Comparison of ENCODE assay signal across 37 cellular contexts in the genomic region with DNA sequence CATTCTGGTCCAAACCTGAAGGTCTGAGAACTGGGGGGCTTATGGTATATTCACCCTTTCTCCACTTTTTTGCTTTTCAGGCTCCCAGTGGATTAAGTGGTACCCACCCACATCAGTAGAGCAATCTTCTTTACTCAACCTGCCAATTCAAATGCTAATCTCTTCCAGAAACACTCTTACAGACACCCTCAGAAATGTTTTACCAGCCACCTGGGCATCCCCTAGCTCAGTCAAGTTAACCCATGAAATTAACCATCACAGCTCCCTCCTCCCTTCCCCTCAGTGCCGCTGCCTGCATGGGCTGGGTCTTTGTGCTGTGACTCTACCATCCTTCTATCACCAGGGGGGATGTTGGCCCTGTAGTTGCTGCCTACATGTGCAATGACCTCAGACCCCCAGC.
"Had no signal": no experiment of that assay in that cellular context is flagged by ENCODE, and none has a peak within 500 bp of the region (broad histone marks: within the 10 kb centered on the region; RNA-seq: fewer than 3 reads in every experiment).

No MANE protein-coding gene starts in this region.

- H3K36me3 ChIP-seq: ascending aorta, cardiac muscle cell had no signal

- H3K27ac Mint-ChIP-seq: activated CD4-positive, alpha-beta memory T cell treated with anti-CD3 and anti-CD28 coated beads, Interleukin-2, amount 10 ng/mL, durations not matched to agents 7 days and 5 days; activated CD4-positive, alpha-beta T cell treated with anti-CD3 and anti-CD28 coated beads for 36 hours; activated CD4-positive, alpha-beta T cell treated with anti-CD3 and anti-CD28 coated beads, Interleukin-2, amount 10 ng/mL, durations not matched to agents 7 days and 5 days; activated CD8-positive, alpha-beta memory T cell treated with anti-CD3 and anti-CD28 coated beads, Interleukin-2, amount 10 ng/mL, durations not matched to agents 7 days and 5 days; activated CD8-positive, alpha-beta T cell treated with anti-CD3 and anti-CD28 coated beads, Interleukin-2, amount 10 ng/mL, durations not matched to agents 7 days and 5 days; activated naive CD4-positive, alpha-beta T cell treated with anti-CD3 and anti-CD28 coated beads, Interleukin-2, amount 10 ng/mL, durations not matched to agents 7 days and 5 days; activated naive CD4-positive, alpha-beta T cell treated with anti-CD3 and anti-CD28 coated beads, Interleukin-2, amount 50 U/mL, for 24 hours; activated naive CD8-positive, alpha-beta T cell; activated naive CD8-positive, alpha-beta T cell treated with anti-CD3 and anti-CD28 coated beads, Interleukin-2, amount 10 ng/mL, durations not matched to agents 7 days and 5 days; activated naive CD8-positive, alpha-beta T cell treated with anti-CD3 and anti-CD28 coated beads, Interleukin-2, amount 50 U/mL, for 24 hours; activated T-cell treated with anti-CD3 and anti-CD28 coated beads, Interleukin-2, amount 50 U/mL, for 24 hours; activated T-helper 2 cell treated with anti-CD3 and anti-CD28 coated beads, Interferon-gamma antibody, Interleukin-2, Interleukin-4, amounts not matched to agents 10 μg/mL and 5 μg/mL and 100 μg/mL, durations not matched to agents 14 hours and 24 hours and 36 hours; T-helper 1 cell treated with Interleukin-12 subunit alpha and Interleukin-12 subunit beta and Interleukin-4 antibody, amounts not matched to agents 30 μg/mL and 1 μg/mL, for 36 hours; T-helper 2 cell treated with Interferon-gamma antibody and Interleukin-4, amounts not matched to agents 5 μg/mL and 100 μg/mL, for 36 hours had no signal

- H3K4me3 Mint-ChIP-seq: activated CD4-positive, alpha-beta memory T cell treated with anti-CD3 and anti-CD28 coated beads, Interleukin-2, amount 10 ng/mL, durations not matched to agents 7 days and 5 days; activated CD4-positive, alpha-beta T cell treated with anti-CD3 and anti-CD28 coated beads for 36 hours; activated CD4-positive, alpha-beta T cell treated with anti-CD3 and anti-CD28 coated beads, Interleukin-2, amount 10 ng/mL, durations not matched to agents 7 days and 5 days; activated CD8-positive, alpha-beta memory T cell treated with anti-CD3 and anti-CD28 coated beads, Interleukin-2, amount 10 ng/mL, durations not matched to agents 7 days and 5 days; activated CD8-positive, alpha-beta T cell treated with anti-CD3 and anti-CD28 coated beads, Interleukin-2, amount 10 ng/mL, durations not matched to agents 7 days and 5 days; activated naive CD4-positive, alpha-beta T cell treated with anti-CD3 and anti-CD28 coated beads, Interleukin-2, amount 10 ng/mL, durations not matched to agents 7 days and 5 days; activated naive CD4-positive, alpha-beta T cell treated with anti-CD3 and anti-CD28 coated beads, Interleukin-2, amount 50 U/mL, for 24 hours; activated naive CD8-positive, alpha-beta T cell; activated naive CD8-positive, alpha-beta T cell treated with anti-CD3 and anti-CD28 coated beads, Interleukin-2, amount 10 ng/mL, durations not matched to agents 7 days and 5 days; activated naive CD8-positive, alpha-beta T cell treated with anti-CD3 and anti-CD28 coated beads, Interleukin-2, amount 50 U/mL, for 24 hours; activated T-cell treated with anti-CD3 and anti-CD28 coated beads, Interleukin-2, amount 50 U/mL, for 24 hours; brain; T-helper 1 cell treated with Interleukin-12 subunit alpha and Interleukin-12 subunit beta and Interleukin-4 antibody, amounts not matched to agents 30 μg/mL and 1 μg/mL, for 36 hours; T-helper 2 cell treated with Interferon-gamma antibody and Interleukin-4, amounts not matched to agents 5 μg/mL and 100 μg/mL, for 36 hours had no signal

- H3K4me1 ChIP-seq: ascending aorta had no signal

- H3K36me3 Mint-ChIP-seq: activated CD8-positive, alpha-beta memory T cell treated with anti-CD3 and anti-CD28 coated beads, Interleukin-2, amount 10 ng/mL, durations not matched to agents 7 days and 5 days; activated naive CD4-positive, alpha-beta T cell treated with anti-CD3 and anti-CD28 coated beads, Interleukin-2, amount 10 ng/mL, durations not matched to agents 7 days and 5 days; activated naive CD4-positive, alpha-beta T cell treated with anti-CD3 and anti-CD28 coated beads, Interleukin-2, amount 50 U/mL, for 24 hours; activated naive CD8-positive, alpha-beta T cell; activated naive CD8-positive, alpha-beta T cell treated with anti-CD3 and anti-CD28 coated beads, Interleukin-2, amount 10 ng/mL, durations not matched to agents 7 days and 5 days; brain had no signal

- DNase-seq: activated CD4-positive, alpha-beta memory T cell treated with anti-CD3 and anti-CD28 coated beads, Interleukin-2, amount 10 ng/mL, durations not matched to agents 7 days and 5 days; activated CD4-positive, alpha-beta T cell treated with anti-CD3 and anti-CD28 coated beads for 1 hour; activated CD4-positive, alpha-beta T cell treated with anti-CD3 and anti-CD28 coated beads for 36 hours; activated CD4-positive, alpha-beta T cell treated with anti-CD3 and anti-CD28 coated beads for 48 hours; activated CD4-positive, alpha-beta T cell treated with anti-CD3 and anti-CD28 coated beads, Interleukin-2, amount 10 ng/mL, durations not matched to agents 7 days and 5 days; activated CD4-positive, alpha-beta T cell treated with anti-CD3 and anti-CD28 coated beads, Interleukin-2, amount 50 U/mL, for 48 hours; activated CD4-positive, CD25-positive, alpha-beta regulatory T cell; activated CD8-positive, alpha-beta memory T cell treated with anti-CD3 and anti-CD28 coated beads for 24 hours; activated CD8-positive, alpha-beta memory T cell treated with anti-CD3 and anti-CD28 coated beads, Interleukin-2, amount 10 ng/mL, durations not matched to agents 7 days and 5 days; activated CD8-positive, alpha-beta memory T cell treated with anti-CD3 and anti-CD28 coated beads, Interleukin-2, amount 50 U/mL, for 48 hours; activated CD8-positive, alpha-beta T cell treated with anti-CD3 and anti-CD28 coated beads, Interleukin-2, amount 10 ng/mL, durations not matched to agents 7 days and 5 days; activated effector memory CD4-positive, alpha-beta T cell treated with Interleukin-2 at 50 U/mL for 16 hours; activated gamma-delta T cell; activated naive CD4-positive, alpha-beta T cell treated with anti-CD3 and anti-CD28 coated beads, Interleukin-2, amount 10 ng/mL, durations not matched to agents 7 days and 5 days; activated naive CD4-positive, alpha-beta T cell treated with Interleukin-2 at 50 U/mL for 16 hours; activated naive CD8-positive, alpha-beta T cell treated with anti-CD3 and anti-CD28 coated beads, Interleukin-2, amount 10 ng/mL, durations not matched to agents 7 days and 5 days; activated naive CD8-positive, alpha-beta T cell treated with anti-CD3 and anti-CD28 coated beads, Interleukin-2, amount 50 U/mL, for 24 hours; activated T-cell treated with anti-CD3 and anti-CD28 coated beads, Interleukin-2, amount 50 U/mL, for 24 hours; activated T-cell treated with anti-CD3 and anti-CD28 coated beads, Interleukin-2, amount 50 U/mL, for 48 hours; amygdala; central memory CD4-positive, alpha-beta T cell; SW 1271; T-helper 1 cell; T-helper 2 cell; T-helper 9 cell had no signal

- H3K9me3 ChIP-seq: ascending aorta had no signal

- H3K9me3 Mint-ChIP-seq: activated CD4-positive, alpha-beta memory T cell treated with anti-CD3 and anti-CD28 coated beads, Interleukin-2, amount 10 ng/mL, durations not matched to agents 7 days and 5 days; activated CD4-positive, alpha-beta T cell treated with anti-CD3 and anti-CD28 coated beads, Interleukin-2, amount 10 ng/mL, durations not matched to agents 7 days and 5 days; activated naive CD4-positive, alpha-beta T cell treated with anti-CD3 and anti-CD28 coated beads, Interleukin-2, amount 10 ng/mL, durations not matched to agents 7 days and 5 days; activated naive CD8-positive, alpha-beta T cell treated with anti-CD3 and anti-CD28 coated beads, Interleukin-2, amount 10 ng/mL, durations not matched to agents 7 days and 5 days; activated naive CD8-positive, alpha-beta T cell treated with anti-CD3 and anti-CD28 coated beads, Interleukin-2, amount 50 U/mL, for 24 hours; activated T-cell treated with anti-CD3 and anti-CD28 coated beads, Interleukin-2, amount 50 U/mL, for 24 hours; activated T-helper 2 cell treated with anti-CD3 and anti-CD28 coated beads, Interferon-gamma antibody, Interleukin-2, Interleukin-4, amounts not matched to agents 10 μg/mL and 5 μg/mL and 100 μg/mL, durations not matched to agents 14 hours and 24 hours and 36 hours; T-helper 1 cell treated with Interleukin-12 subunit alpha and Interleukin-12 subunit beta and Interleukin-4 antibody, amounts not matched to agents 30 μg/mL and 1 μg/mL, for 36 hours; T-helper 2 cell treated with Interferon-gamma antibody and Interleukin-4, amounts not matched to agents 5 μg/mL and 100 μg/mL, for 36 hours had no signal

- H3K4me1 Mint-ChIP-seq: activated CD4-positive, alpha-beta memory T cell treated with anti-CD3 and anti-CD28 coated beads, Interleukin-2, amount 10 ng/mL, durations not matched to agents 7 days and 5 days; activated CD4-positive, alpha-beta T cell treated with anti-CD3 and anti-CD28 coated beads for 36 hours; activated CD4-positive, alpha-beta T cell treated with anti-CD3 and anti-CD28 coated beads, Interleukin-2, amount 10 ng/mL, durations not matched to agents 7 days and 5 days; activated CD8-positive, alpha-beta memory T cell treated with anti-CD3 and anti-CD28 coated beads, Interleukin-2, amount 10 ng/mL, durations not matched to agents 7 days and 5 days; activated naive CD4-positive, alpha-beta T cell treated with anti-CD3 and anti-CD28 coated beads, Interleukin-2, amount 10 ng/mL, durations not matched to agents 7 days and 5 days; activated naive CD4-positive, alpha-beta T cell treated with anti-CD3 and anti-CD28 coated beads, Interleukin-2, amount 50 U/mL, for 24 hours; activated naive CD8-positive, alpha-beta T cell treated with anti-CD3 and anti-CD28 coated beads, Interleukin-2, amount 10 ng/mL, durations not matched to agents 7 days and 5 days; activated naive CD8-positive, alpha-beta T cell treated with anti-CD3 and anti-CD28 coated beads, Interleukin-2, amount 50 U/mL, for 24 hours had no signal

- FAIRE-seq: bronchial epithelial cell, TTC549 had no signal

- H3K27ac ChIP-seq: ascending aorta, cardiac muscle cell, VCaP had no signal

- ATAC-seq: activated CD4-positive, alpha-beta T cell treated with anti-CD3 and anti-CD28 coated beads for 36 hours; activated CD4-positive, CD25-positive, alpha-beta regulatory T cell treated with anti-CD3 and anti-CD28 coated beads, Interleukin-2, amount 50 U/mL, for 24 hours; activated CD8-positive, alpha-beta memory T cell treated with anti-CD3 and anti-CD28 coated beads, Interleukin-2, amount 10 ng/mL, durations not matched to agents 7 days and 5 days; activated CD8-positive, alpha-beta T cell treated with anti-CD3 and anti-CD28 coated beads, Interleukin-2, amount 10 ng/mL, durations not matched to agents 7 days and 5 days; activated naive CD8-positive, alpha-beta T cell treated with anti-CD3 and anti-CD28 coated beads, Interleukin-2, amount 50 U/mL, for 24 hours had no signal

- H3K27me3 ChIP-seq: ascending aorta, cardiac muscle cell had no signal

- H3K27me3 Mint-ChIP-seq: activated CD4-positive, alpha-beta memory T cell treated with anti-CD3 and anti-CD28 coated beads, Interleukin-2, amount 10 ng/mL, durations not matched to agents 7 days and 5 days; activated CD4-positive, alpha-beta T cell treated with anti-CD3 and anti-CD28 coated beads, Interleukin-2, amount 10 ng/mL, durations not matched to agents 7 days and 5 days; activated CD8-positive, alpha-beta memory T cell treated with anti-CD3 and anti-CD28 coated beads, Interleukin-2, amount 10 ng/mL, durations not matched to agents 7 days and 5 days; activated naive CD4-positive, alpha-beta T cell treated with anti-CD3 and anti-CD28 coated beads, Interleukin-2, amount 10 ng/mL, durations not matched to agents 7 days and 5 days; activated naive CD8-positive, alpha-beta T cell treated with anti-CD3 and anti-CD28 coated beads, Interleukin-2, amount 10 ng/mL, durations not matched to agents 7 days and 5 days had no signal

- H3K4me3 ChIP-seq: ascending aorta, cardiac muscle cell had no signal
